In the genomic region with DNA sequence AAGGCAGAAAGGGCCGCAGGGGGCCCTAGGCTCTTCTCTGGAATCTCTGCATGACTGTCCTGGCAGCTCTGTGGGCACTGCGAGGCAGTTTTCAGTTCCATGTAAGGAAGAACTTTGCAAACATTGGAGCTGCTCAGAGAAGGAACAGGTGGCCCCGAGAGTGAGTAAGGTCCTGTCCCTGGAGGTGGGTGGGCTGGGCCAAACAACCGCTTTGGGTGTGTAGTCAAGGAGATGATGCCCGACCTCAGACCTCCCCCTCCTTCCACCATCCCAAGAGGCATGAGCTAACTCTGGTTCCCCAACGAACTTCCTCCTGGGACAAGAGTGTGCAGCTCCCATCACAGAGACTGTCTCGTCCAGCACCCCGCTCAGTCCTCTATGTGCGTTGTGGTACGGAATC, we compare ENCODE assay signal across 13 cellular contexts. TPM values are rescaled to one million over a fixed set of nuclear protein-coding genes. Genes with fewer than 3 reads are reported as not detected.
DNase-seq lines count a peak whose midpoint lies in the region; ATAC-seq and TF ChIP-seq lines count a peak whose summit lies in the region.
"Had no signal": no experiment of that assay in that cellular context is flagged by ENCODE, and none has a peak within 500 bp of the region (broad histone marks: within the 10 kb centered on the region; RNA-seq: fewer than 3 reads in every experiment).

No MANE protein-coding gene starts in this region.

- intact Hi-C loops in sciatic nerve (cut with DNase I): no loop called here

- no peak for TF ChIP-seq EP300 in gastroesophageal sphincter (IDR thresholded peaks at IDR 0.05)

- 87% methylated on average over 3 of the region's 10 CpGs; no CpG with 5 or more reads in 1 of the 2 donors for WGBS in gastroesophageal sphincter (ENCODE audit: low coverage in 1 of 2), 2 donors

- H3K9me3 ChIP-seq in gastroesophageal sphincter: no peaks in the 10 kb centered on the region

- TF ChIP-seq CTCF in NB4 (IDR thresholded peaks at IDR 0.05; ENCODE audit: low read depth, low read length) (no peak), gastroesophageal sphincter (IDR thresholded peaks at IDR 0.05) (no peak)

- TF ChIP-seq POLR2A in NB4 (IDR thresholded peaks at IDR 0.05; ENCODE audit: extremely low read depth, insufficient read length) (no peak), gastroesophageal sphincter (IDR thresholded peaks at IDR 0.05) (no peak)

- ATAC-seq in gastroesophageal sphincter (peak; percentile 45), sciatic nerve (peak; percentile 47), HG02571 (IDR thresholded peaks at IDR 0.05; ENCODE audit: unreplicated experiment) (no peak)
- ATAC-seq: natural killer cell had no signal

- DNase-seq in Daoy (ENCODE audit: low read depth) (peak; percentile 87), NB4 (ENCODE audit: low read depth) (peak; percentile 98), sciatic nerve (ENCODE audit: low spot score) (peak; percentile 55), DMS79 treated with DMSO at 0.1 percent for 48 hours (lab: John Stamatoyannopoulos, UW) (no peak), COLO829 (ENCODE audit: low spot score) (no peak)
- no peak for DNase-seq in activated CD4-positive, alpha-beta T cell treated with anti-CD3 and anti-CD28 coated beads for 48 hours
- DNase-seq: activated CD4-positive, alpha-beta T cell treated with anti-CD3 and anti-CD28 coated beads for 4 hours; natural killer cell; NCI-H1105 treated with DMSO at 0.1 percent for 48 hours; NCI-H526 treated with DMSO at 0.1 percent for 48 hours had no signal

- H3K27ac ChIP-seq in gastroesophageal sphincter: peak overlapping the region in 1 of 4 donors; percentile 35
- H3K27ac ChIP-seq: C4-2B had no signal

- no peaks in the 10 kb centered on the region for H3K4me1 ChIP-seq in gastroesophageal sphincter

- H3K4me3 ChIP-seq in NB4 (ENCODE audit: low read depth, low read length) (peak overlapping the region; percentile 56), gastroesophageal sphincter (no peak overlapping the region)

- no peaks in the 10 kb centered on the region for H3K36me3 ChIP-seq in gastroesophageal sphincter

- H3K27me3 ChIP-seq in gastroesophageal sphincter: peaks cover 10% of the 10 kb centered on the region

RNA-seq across cellular contexts. Expression of gene CSF1R, which starts 20.5 kb away (rescaled TPM):
- 0.11 TPM in 1 of 2 replicates, not detected in the other for total RNA-seq in Daoy (2014; rRNA removed; shearing (Covaris generic))
- total RNA-seq in gastroesophageal sphincter: 10 to 100 TPM; 12.3 to 58.0 (median 35.2) TPM
- 74.8 TPM for total RNA-seq in sciatic nerve

Comparison
In these comparisons a context has a peak if more than half of its experiments do, and no peak if none do; other contexts are left out.
1. DNase-seq: peak in Daoy (single experiment), NB4 (single experiment) and sciatic nerve (single experiment); none in activated CD4-positive, alpha-beta T cell treated with anti-CD3 and anti-CD28 coated beads for 48 hours (single experiment), DMS79 treated with DMSO at 0.1 percent for 48 hours (single experiment) and COLO829 (single experiment).
2. RNA of gene CSF1R, which starts 20.5 kb away (total RNA-seq): 74.8 TPM in sciatic nerve (single experiment) and 12.3 to 58.0 TPM in gastroesophageal sphincter; 0.11 TPM in Daoy; every median in the first group is over 10 times any median in the second.